21 cellular contexts compared by ENCODE assay signal in genomic region chr2:32942728-32943485, GRCh38. TPM values are rescaled to one million over a fixed set of nuclear protein-coding genes. Genes with fewer than 3 reads are reported as not detected.
DNase-seq lines count a peak whose midpoint lies in the region; FAIRE-seq and TF ChIP-seq lines count a peak whose summit lies in the region.
"Had no signal": no experiment of that assay in that cellular context is flagged by ENCODE, and none has a peak within 500 bp of the region (broad histone marks: within the 10 kb centered on the region; RNA-seq: fewer than 3 reads in every experiment).

No MANE protein-coding gene starts in this region.

- WGBS in H9 (ENCODE audit: extremely low coverage, insufficient read length, low lambda C conversion rate): no CpG with 5 or more reads among the region's 4 CpGs
- 84% methylated on average over 4 of the region's 4 CpGs for WGBS in hepatocyte (ENCODE audit: low lambda C conversion rate, missing lambda C conversion rate)
- WGBS in small intestine, 3 donors: 77 to 86% (median 82%) methylated on average over 4 of the region's 4 CpGs

- H4K20me1 ChIP-seq in H9 (ENCODE audit: control insufficient read depth, insufficient read depth, insufficient read length) (no peaks in the 10 kb centered on the region), OCI-LY7 (ENCODE audit: insufficient read depth, low read length) (no peaks in the 10 kb centered on the region), hepatocyte (ENCODE audit: insufficient read depth, poor library complexity, severe bottlenecking) (no peaks in the 10 kb centered on the region)

- peaks cover 3% of the 10 kb centered on the region for H3K23me2 ChIP-seq in H9 (ENCODE audit: insufficient read length, low read depth, low read length, poor library complexity, severe bottlenecking)

- H3K9me2 ChIP-seq in OCI-LY7 (ENCODE audit: insufficient read depth, low read length): no peaks in the 10 kb centered on the region
- H3K9me2 ChIP-seq in hepatocyte (replicated peaks; ENCODE audit: insufficient read depth): no peaks in the 10 kb centered on the region

- no peak overlapping the region for H3K4ac ChIP-seq in H9 (ENCODE audit: low read depth, low read length)

- no peak overlapping the region for H4K91ac ChIP-seq in H9 (ENCODE audit: insufficient read length, low read depth, low read length)

- H3K4me1 ChIP-seq in H9 (ENCODE audit: insufficient read depth, low read length): no peaks in the 10 kb centered on the region; the same call in 1 of the 2 replicates
- H3K4me1 ChIP-seq in OCI-LY7 (ENCODE audit: insufficient read depth, low read length, poor library complexity, severe bottlenecking): peaks cover 51% of the 10 kb centered on the region
- H3K4me1 ChIP-seq in hepatocyte (ENCODE audit: insufficient read depth): peaks cover 9% of the 10 kb centered on the region
- no peaks in the 10 kb centered on the region for H3K4me1 ChIP-seq in small intestine (ENCODE audit: control insufficient read depth in 2 of 2, insufficient read depth in 1 of 2, low read depth in 1 of 2, low read length in 1 of 2)

- POLR2A ChIA-PET in OCI-LY7 (lab: Charles Lee): interaction anchor here (0.6 to 1.1 kb wide), 4 partner anchors 21 to 85 kb away, joined by 3 read pairs; no protein-coding TSS in a partner anchor

- no peak overlapping the region; a peak in 1 of 7 replicates for H3K27ac Mint-ChIP-seq in H9
- H3K27ac Mint-ChIP-seq: T-cell had no signal

- H3K4me1 Mint-ChIP-seq in H9: peaks cover 40 to 42% of the 10 kb centered on the region in 2 experiments
- H3K4me1 Mint-ChIP-seq: T-cell had no signal

- no peak overlapping the region for H2AK5ac ChIP-seq in H9 (ENCODE audit: insufficient read length, low read length)

- no peak overlapping the region for H3K14ac ChIP-seq in H9 (ENCODE audit: insufficient read depth, low read length)

- DNase-seq in H9 (peak; percentile 1), OCI-LY7 (ENCODE audit: low spot score) (no peak), hepatocyte (ENCODE audit: low spot score) (no peak), small intestine (peak; percentile 14), dorsolateral prefrontal cortex (no peak), NCI-H2081 (lab: John Stamatoyannopoulos, UW) (no peak)
- no peak for DNase-seq in activated CD8-positive, alpha-beta memory T cell treated with anti-CD3 and anti-CD28 coated beads, Interleukin-2, amount 50 U/mL, for 4 hours
- DNase-seq: C1 segment of cervical spinal cord, DMS53, HCEC 1CT, MG63, NCI-H1092 treated with DMSO at 0.1 percent for 48 hours, NCI-H1694 treated with DMSO at 0.1 percent for 48 hours, NCI-H446, NCI-H82, RPMI8226, SJCRH30, T-cell had no signal

- H2BK12ac ChIP-seq in H9 (ENCODE audit: insufficient read length, low read depth, low read length): no peak overlapping the region

- no peak overlapping the region for H2BK120ac ChIP-seq in H9 (ENCODE audit: low read depth, low read length, poor library complexity, severe bottlenecking)

- no peak overlapping the region for H2BK20ac ChIP-seq in H9 (ENCODE audit: low read depth, low read length, poor library complexity, severe bottlenecking)

- H3K27me3 ChIP-seq in H9 (ENCODE audit: insufficient read depth, low read length) (no peaks in the 10 kb centered on the region), hepatocyte (no peaks in the 10 kb centered on the region), small intestine (ENCODE audit: control insufficient read depth in 2 of 2, insufficient read depth in 2 of 2, low read length in 2 of 2) (no peaks in the 10 kb centered on the region), dorsolateral prefrontal cortex (peaks cover 0 to 7% (median 0%) of the 10 kb centered on the region in 45 donors)
- H3K27me3 ChIP-seq: MG63, SJCRH30 had no signal

- H2AFZ ChIP-seq in H9 (ENCODE audit: low read length): no peak overlapping the region
- peak overlapping the region; percentile 84; the same call in 1 of the 2 replicates for H2AFZ ChIP-seq in OCI-LY7 (ENCODE audit: low read length)
- no peak overlapping the region for H2AFZ ChIP-seq in hepatocyte

- TF ChIP-seq CTCF in H9 (conservative IDR thresholded peaks at IDR 0.05): no peak
- TF ChIP-seq CTCF in OCI-LY7 (conservative IDR thresholded peaks at IDR 0.05; ENCODE audit: low read length): no peak
- TF ChIP-seq CTCF in hepatocyte (IDR thresholded peaks at IDR 0.05; ENCODE audit: poor library complexity): no peak
- no peak for TF ChIP-seq CTCF in dorsolateral prefrontal cortex (IDR thresholded peaks at IDR 0.05 in 54 of 56, conservative IDR thresholded peaks at IDR 0.05 in 2 of 56; ENCODE audit: low read depth in 1 of 56, partially characterized antibody in 56 of 56)

- H3K23ac ChIP-seq in H9 (ENCODE audit: insufficient read length, low read depth, low read length): no peak overlapping the region

- H2BK15ac ChIP-seq in H9 (ENCODE audit: low read depth, low read length): no peak overlapping the region

- FAIRE-seq in small intestine (lab: Jason Lieb, UNC): no peak
- FAIRE-seq: GM12878, GM18507, HTR-8/SVneo had no signal

- H4K5ac ChIP-seq in H9 (ENCODE audit: insufficient read length, low read depth, low read length): no peak overlapping the region

- H4K8ac ChIP-seq in H9 (replicated peaks; ENCODE audit: insufficient read length, low read depth, low read length): no peak overlapping the region

- H3K4me3 ChIP-seq in OCI-LY7 (ENCODE audit: low read depth, low read length, poor library complexity, severe bottlenecking) (no peak overlapping the region), hepatocyte (no peak overlapping the region), small intestine (ENCODE audit: low read depth in 1 of 2, low read length in 2 of 2) (no peak overlapping the region), dorsolateral prefrontal cortex (no peak overlapping the region)
- H3K4me3 ChIP-seq: GM12878, MG63, SJCRH30 had no signal

- no peaks in the 10 kb centered on the region for H3K79me2 ChIP-seq in H9 (ENCODE audit: insufficient read depth, low read length)
- peaks cover 2% of the 10 kb centered on the region; the same call in 1 of the 2 replicates for H3K79me2 ChIP-seq in OCI-LY7 (ENCODE audit: insufficient read depth, low read depth, low read length)
- no peaks in the 10 kb centered on the region for H3K79me2 ChIP-seq in hepatocyte

- H3T11ph ChIP-seq in H9 (ENCODE audit: low read length): no peak overlapping the region

- BruUV-seq in OCI-LY7 (replicated peaks; lab: Mats Ljungman, UMichigan): no TSS peak

- H3K18ac ChIP-seq in H9 (ENCODE audit: insufficient read length, low read depth, low read length): no peak overlapping the region

- H3K27ac ChIP-seq in H9 (ENCODE audit: insufficient read length, low read depth, low read length) (no peak overlapping the region), OCI-LY7 (ENCODE audit: low read depth, low read length, poor library complexity, severe bottlenecking) (peak overlapping the region; percentile 45), hepatocyte (peak overlapping the region; percentile 63), small intestine (ENCODE audit: low read depth in 1 of 2, low read length in 1 of 2) (no peak overlapping the region), dorsolateral prefrontal cortex (no peak overlapping the region)
- H3K27ac ChIP-seq: SJCRH30 had no signal

- peaks cover 2% of the 10 kb centered on the region; the same call in 1 of the 2 replicates for H3K27me3 Mint-ChIP-seq in H9 (ENCODE audit: low read depth)

- H3K36me3 ChIP-seq in OCI-LY7 (ENCODE audit: insufficient read depth, low read length) (no peaks in the 10 kb centered on the region; the same call in 1 of the 2 replicates), hepatocyte (replicated peaks; ENCODE audit: insufficient read depth, low read depth) (no peaks in the 10 kb centered on the region), small intestine (ENCODE audit: control insufficient read depth in 2 of 2, insufficient read depth in 2 of 2, low read length in 2 of 2) (no peaks in the 10 kb centered on the region)
- H3K36me3 ChIP-seq: MG63, SJCRH30 had no signal

- no peak overlapping the region for H2BK5ac ChIP-seq in H9 (ENCODE audit: insufficient read length, low read length)

- intact Hi-C loops in OCI-LY7 (cut with micrococcal nuclease; ENCODE audit: unreplicated experiment) (no loop called here), dorsolateral prefrontal cortex (cut with DNase I) (loop anchor here in 1 of 2 donors (10.0 kb wide), 2 partner anchors 388 to 652 kb away; partner anchors contain the start of gene FAM98A)

- H3K36me3 Mint-ChIP-seq in H9 (ENCODE audit: insufficient read depth in 1 of 3, low read depth in 3 of 3): peaks cover 0 to 5% (median 0%) of the 10 kb centered on the region in 3 experiments; a peak in 4 of 7 replicates
- H3K36me3 Mint-ChIP-seq: T-cell had no signal

- H3K9me3 Mint-ChIP-seq in H9: peaks cover 0 to 3% of the 10 kb centered on the region in 2 experiments; a peak in 2 of 5 replicates
- H3K9me3 Mint-ChIP-seq: T-cell had no signal

- no peak overlapping the region for H3K4me2 ChIP-seq in H9 (ENCODE audit: insufficient read depth, insufficient read length, low read length)
- H3K4me2 ChIP-seq in OCI-LY7 (ENCODE audit: low read length): peak overlapping the region; percentile 66; the same call in 1 of the 2 replicates
- no peak overlapping the region for H3K4me2 ChIP-seq in hepatocyte

- H3K9ac ChIP-seq in H9 (ENCODE audit: extremely low read depth, insufficient read length, low read length): no peak overlapping the region

- no peaks in the 10 kb centered on the region for H3K79me1 ChIP-seq in H9 (ENCODE audit: insufficient read depth, low read depth, low read length, poor library complexity, severe bottlenecking)

- no peak overlapping the region for H3K4me3 Mint-ChIP-seq in H9
- H3K4me3 Mint-ChIP-seq: T-cell had no signal

- no peaks in the 10 kb centered on the region for H3K9me3 ChIP-seq in H9 (ENCODE audit: control insufficient read depth, low read depth, low read length)
- peaks cover 6% of the 10 kb centered on the region; the same call in 1 of the 2 replicates for H3K9me3 ChIP-seq in OCI-LY7 (ENCODE audit: low read length)
- H3K9me3 ChIP-seq in hepatocyte (ENCODE audit: low read depth): no peaks in the 10 kb centered on the region
- H3K9me3 ChIP-seq in small intestine (ENCODE audit: control insufficient read depth, low read depth): no peaks in the 10 kb centered on the region
- H3K9me3 ChIP-seq: MG63, SJCRH30 had no signal

- CTCF ChIA-PET in OCI-LY7 (lab: Charles Lee; ENCODE audit: unreplicated experiment): no interaction called here

- H3K56ac ChIP-seq in H9 (ENCODE audit: insufficient read length, low read depth, low read length): no peak overlapping the region

RNA-seq across cellular contexts. Expression of gene LTBP1, which starts 3.8 kb away (rescaled TPM):
- total RNA-seq in H9 (2021): 27.3 and 28.5 TPM in 2 replicates
- total RNA-seq in OCI-LY7 (2014; rRNA removed; shearing (Covaris generic)): 59.8 and 61.1 TPM in 2 replicates
- 72.4 and 82.6 TPM in 2 replicates for total RNA-seq in OCI-LY7 (2022)
- 60.9 and 68.9 TPM in 2 replicates for total RNA-seq in hepatocyte
- 29.5 and 35.6 TPM in 2 replicates for polyA plus RNA-seq in hepatocyte
- polyA plus RNA-seq in small intestine: 10 to 100 TPM in 1 of 3 donors, 1 to 10 TPM in 1, under 1 TPM in 1; 0.67 to 12.1 (median 2.4) TPM
- total RNA-seq in dorsolateral prefrontal cortex: 10 to 100 TPM in 108 of 120 experiments, 1 to 10 TPM in 12; 6.9 to 47.1 (median 14.7) TPM

Comparison
In these comparisons a context has a peak if more than half of its experiments do, and no peak if none do; other contexts are left out.
1. DNase-seq: peak in H9 (single experiment) and small intestine (single experiment); none in OCI-LY7 (single experiment), hepatocyte (single experiment), dorsolateral prefrontal cortex (0 of 10), activated CD8-positive, alpha-beta memory T cell treated with anti-CD3 and anti-CD28 coated beads, Interleukin-2, amount 50 U/mL, for 4 hours (single experiment) and NCI-H2081 (0 of 2).
2. H3K27ac ChIP-seq: peak in OCI-LY7 (single experiment) and hepatocyte (single experiment); none in H9 (single experiment), small intestine (0 of 2) and dorsolateral prefrontal cortex (0 of 59).